ENCODE assay signal across 1 cellular context in the genomic region with DNA sequence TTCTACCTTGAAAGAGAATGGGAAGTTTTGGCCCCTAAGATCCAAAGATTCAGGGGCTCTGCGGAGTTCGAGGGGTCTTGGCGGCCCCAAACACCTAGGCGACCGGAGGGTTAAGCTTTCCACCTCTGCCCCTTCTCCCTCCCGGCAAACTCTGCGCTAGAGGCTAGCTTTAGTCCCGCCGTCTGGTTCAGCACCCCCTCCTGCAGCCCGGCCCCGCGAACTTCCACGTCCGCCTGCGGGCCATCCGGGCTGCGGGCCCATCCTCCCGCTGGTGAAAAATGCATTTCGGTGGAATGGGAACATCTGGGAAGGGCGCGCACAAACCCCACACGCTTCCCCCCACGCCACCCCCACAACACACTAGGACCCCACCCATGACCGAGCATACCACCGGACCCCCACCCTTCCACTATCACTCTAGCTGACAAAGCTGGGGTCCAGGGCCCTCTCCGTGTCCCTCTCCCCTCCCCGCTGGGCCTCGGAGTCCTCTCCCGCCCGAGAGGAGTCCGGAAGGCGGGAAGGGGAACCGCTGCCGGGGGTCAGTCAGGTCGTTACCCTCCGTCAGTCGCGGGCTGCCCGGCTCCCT.
TF ChIP-seq lines count a peak whose summit lies in the region.

No MANE protein-coding gene starts in this region.

TF ChIP-seq in HEK293, 187 proteins besides CTCF, POLR2A, EP300 and RAD21 (continued from another document and continues in another):
- no peak for TF ChIP-seq ZNF404 (tag by site-specific recombination; IDR thresholded peaks at IDR 0.05)
- no peak for TF ChIP-seq ZNF785 (tag by site-specific recombination; IDR thresholded peaks at IDR 0.05)
- TF ChIP-seq YY2 (tag by site-specific recombination; IDR thresholded peaks at IDR 0.05), result no peak
- no peak for TF ChIP-seq ZNF239 (tag by site-specific recombination; IDR thresholded peaks at IDR 0.05)
- no peak for TF ChIP-seq ZNF580 (tag by site-specific recombination; IDR thresholded peaks at IDR 0.05)
- no peak for TF ChIP-seq ZNF768 (tag by site-specific recombination; IDR thresholded peaks at IDR 0.05)
- no peak for TF ChIP-seq ZNF302 (tag by site-specific recombination; IDR thresholded peaks at IDR 0.05; ENCODE audit: low read depth)
- TF ChIP-seq ZNF394 (tag by site-specific recombination; IDR thresholded peaks at IDR 0.05; ENCODE audit: borderline replicate concordance), result peak; percentile 70; the same call in 1 of the 2 replicates
- TF ChIP-seq ZNF510 (tag by site-specific recombination; IDR thresholded peaks at IDR 0.05; ENCODE audit: insufficient replicate concordance), result no peak
- TF ChIP-seq ZNF843 (tag by site-specific recombination; IDR thresholded peaks at IDR 0.05), result no peak
- TF ChIP-seq, protein P1, sequence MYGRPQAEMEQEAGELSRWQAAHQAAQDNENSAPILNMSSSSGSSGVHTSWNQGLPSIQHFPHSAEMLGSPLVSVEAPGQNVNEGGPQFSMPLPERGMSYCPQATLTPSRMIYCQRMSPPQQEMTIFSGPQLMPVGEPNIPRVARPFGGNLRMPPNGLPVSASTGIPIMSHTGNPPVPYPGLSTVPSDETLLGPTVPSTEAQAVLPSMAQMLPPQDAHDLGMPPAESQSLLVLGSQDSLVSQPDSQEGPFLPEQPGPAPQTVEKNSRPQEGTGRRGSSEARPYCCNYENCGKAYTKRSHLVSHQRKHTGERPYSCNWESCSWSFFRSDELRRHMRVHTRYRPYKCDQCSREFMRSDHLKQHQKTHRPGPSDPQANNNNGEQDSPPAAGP (tag by site-specific recombination; IDR thresholded peaks at IDR 0.05), result no peak
- TF ChIP-seq, protein P2, sequence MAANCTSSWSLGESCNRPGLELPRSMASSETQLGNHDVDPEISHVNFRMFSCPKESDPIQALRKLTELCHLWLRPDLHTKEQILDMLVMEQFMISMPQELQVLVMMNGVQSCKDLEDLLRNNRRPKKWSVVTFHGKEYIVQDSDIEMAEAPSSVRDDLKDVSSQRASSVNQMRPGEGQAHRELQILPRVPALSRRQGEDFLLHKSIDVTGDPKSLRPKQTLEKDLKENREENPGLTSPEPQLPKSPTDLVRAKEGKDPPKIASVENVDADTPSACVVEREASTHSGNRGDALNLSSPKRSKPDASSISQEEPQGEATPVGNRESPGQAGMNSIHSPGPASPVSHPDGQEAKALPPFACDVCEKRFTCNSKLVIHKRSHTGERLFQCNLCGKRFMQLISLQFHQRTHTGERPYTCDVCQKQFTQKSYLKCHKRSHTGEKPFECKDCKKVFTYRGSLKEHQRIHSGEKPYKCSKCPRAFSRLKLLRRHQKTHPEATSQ (tag by site-specific recombination; IDR thresholded peaks at IDR 0.05), result no peak
- no peak for TF ChIP-seq ZNF362 (tag by site-specific recombination; IDR thresholded peaks at IDR 0.05)
- TF ChIP-seq ZSCAN23 (tag by site-specific recombination; IDR thresholded peaks at IDR 0.05), result no peak
- TF ChIP-seq, protein P3, sequence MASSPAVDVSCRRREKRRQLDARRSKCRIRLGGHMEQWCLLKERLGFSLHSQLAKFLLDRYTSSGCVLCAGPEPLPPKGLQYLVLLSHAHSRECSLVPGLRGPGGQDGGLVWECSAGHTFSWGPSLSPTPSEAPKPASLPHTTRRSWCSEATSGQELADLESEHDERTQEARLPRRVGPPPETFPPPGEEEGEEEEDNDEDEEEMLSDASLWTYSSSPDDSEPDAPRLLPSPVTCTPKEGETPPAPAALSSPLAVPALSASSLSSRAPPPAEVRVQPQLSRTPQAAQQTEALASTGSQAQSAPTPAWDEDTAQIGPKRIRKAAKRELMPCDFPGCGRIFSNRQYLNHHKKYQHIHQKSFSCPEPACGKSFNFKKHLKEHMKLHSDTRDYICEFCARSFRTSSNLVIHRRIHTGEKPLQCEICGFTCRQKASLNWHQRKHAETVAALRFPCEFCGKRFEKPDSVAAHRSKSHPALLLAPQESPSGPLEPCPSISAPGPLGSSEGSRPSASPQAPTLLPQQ (tag by site-specific recombination; IDR thresholded peaks at IDR 0.05), result 0 out of 2 replicates have a peak, but pooled peaks have one; percentile 47
- TF ChIP-seq, protein P4, sequence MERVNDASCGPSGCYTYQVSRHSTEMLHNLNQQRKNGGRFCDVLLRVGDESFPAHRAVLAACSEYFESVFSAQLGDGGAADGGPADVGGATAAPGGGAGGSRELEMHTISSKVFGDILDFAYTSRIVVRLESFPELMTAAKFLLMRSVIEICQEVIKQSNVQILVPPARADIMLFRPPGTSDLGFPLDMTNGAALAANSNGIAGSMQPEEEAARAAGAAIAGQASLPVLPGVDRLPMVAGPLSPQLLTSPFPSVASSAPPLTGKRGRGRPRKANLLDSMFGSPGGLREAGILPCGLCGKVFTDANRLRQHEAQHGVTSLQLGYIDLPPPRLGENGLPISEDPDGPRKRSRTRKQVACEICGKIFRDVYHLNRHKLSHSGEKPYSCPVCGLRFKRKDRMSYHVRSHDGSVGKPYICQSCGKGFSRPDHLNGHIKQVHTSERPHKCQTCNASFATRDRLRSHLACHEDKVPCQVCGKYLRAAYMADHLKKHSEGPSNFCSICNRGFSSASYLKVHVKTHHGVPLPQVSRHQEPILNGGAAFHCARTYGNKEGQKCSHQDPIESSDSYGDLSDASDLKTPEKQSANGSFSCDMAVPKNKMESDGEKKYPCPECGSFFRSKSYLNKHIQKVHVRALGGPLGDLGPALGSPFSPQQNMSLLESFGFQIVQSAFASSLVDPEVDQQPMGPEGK (tag by site-specific recombination; IDR thresholded peaks at IDR 0.05), result peak; percentile 41
- no peak for TF ChIP-seq ZNF561 (tag by site-specific recombination; IDR thresholded peaks at IDR 0.05; ENCODE audit: borderline replicate concordance)
- TF ChIP-seq ZNF202 (tag by site-specific recombination; IDR thresholded peaks at IDR 0.05; ENCODE audit: borderline replicate concordance), result no peak
- no peak for TF ChIP-seq SALL2 (tag by site-specific recombination; IDR thresholded peaks at IDR 0.05; ENCODE audit: borderline replicate concordance)
- no peak for TF ChIP-seq GLI4 (tag by site-specific recombination; IDR thresholded peaks at IDR 0.05)
- no peak for TF ChIP-seq ZNF596 (tag by site-specific recombination; IDR thresholded peaks at IDR 0.05)
- TF ChIP-seq RBAK (tag by site-specific recombination; IDR thresholded peaks at IDR 0.05), result no peak
- no peak for TF ChIP-seq ZSCAN16 (tag by site-specific recombination; IDR thresholded peaks at IDR 0.05)
- TF ChIP-seq, protein P5, sequence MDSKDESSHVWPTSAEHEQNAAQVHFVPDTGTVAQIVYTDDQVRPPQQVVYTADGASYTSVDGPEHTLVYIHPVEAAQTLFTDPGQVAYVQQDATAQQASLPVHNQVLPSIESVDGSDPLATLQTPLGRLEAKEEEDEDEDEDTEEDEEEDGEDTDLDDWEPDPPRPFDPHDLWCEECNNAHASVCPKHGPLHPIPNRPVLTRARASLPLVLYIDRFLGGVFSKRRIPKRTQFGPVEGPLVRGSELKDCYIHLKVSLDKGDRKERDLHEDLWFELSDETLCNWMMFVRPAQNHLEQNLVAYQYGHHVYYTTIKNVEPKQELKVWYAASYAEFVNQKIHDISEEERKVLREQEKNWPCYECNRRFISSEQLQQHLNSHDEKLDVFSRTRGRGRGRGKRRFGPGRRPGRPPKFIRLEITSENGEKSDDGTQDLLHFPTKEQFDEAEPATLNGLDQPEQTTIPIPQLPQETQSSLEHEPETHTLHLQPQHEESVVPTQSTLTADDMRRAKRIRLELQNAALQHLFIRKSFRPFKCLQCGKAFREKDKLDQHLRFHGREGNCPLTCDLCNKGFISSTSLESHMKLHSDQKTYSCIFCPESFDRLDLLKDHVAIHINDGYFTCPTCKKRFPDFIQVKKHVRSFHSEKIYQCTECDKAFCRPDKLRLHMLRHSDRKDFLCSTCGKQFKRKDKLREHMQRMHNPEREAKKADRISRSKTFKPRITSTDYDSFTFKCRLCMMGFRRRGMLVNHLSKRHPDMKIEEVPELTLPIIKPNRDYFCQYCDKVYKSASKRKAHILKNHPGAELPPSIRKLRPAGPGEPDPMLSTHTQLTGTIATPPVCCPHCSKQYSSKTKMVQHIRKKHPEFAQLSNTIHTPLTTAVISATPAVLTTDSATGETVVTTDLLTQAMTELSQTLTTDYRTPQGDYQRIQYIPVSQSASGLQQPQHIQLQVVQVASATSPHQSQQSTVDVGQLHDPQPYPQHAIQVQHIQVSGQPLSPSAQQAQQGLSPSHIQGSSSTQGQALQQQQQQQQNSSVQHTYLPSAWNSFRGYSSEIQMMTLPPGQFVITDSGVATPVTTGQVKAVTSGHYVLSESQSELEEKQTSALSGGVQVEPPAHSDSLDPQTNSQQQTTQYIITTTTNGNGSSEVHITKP (tag by site-specific recombination; IDR thresholded peaks at IDR 0.05), result no peak
- no peak; the same call in 1 of the 2 replicates for TF ChIP-seq SP2 (tag by site-specific recombination; IDR thresholded peaks at IDR 0.05)
- peak; percentile 63; the same call in 1 of the 2 replicates for TF ChIP-seq ZFP37 (tag by site-specific recombination; IDR thresholded peaks at IDR 0.05)
- TF ChIP-seq ZNF707 (tag by site-specific recombination; IDR thresholded peaks at IDR 0.05), result no peak
- TF ChIP-seq, protein P6, sequence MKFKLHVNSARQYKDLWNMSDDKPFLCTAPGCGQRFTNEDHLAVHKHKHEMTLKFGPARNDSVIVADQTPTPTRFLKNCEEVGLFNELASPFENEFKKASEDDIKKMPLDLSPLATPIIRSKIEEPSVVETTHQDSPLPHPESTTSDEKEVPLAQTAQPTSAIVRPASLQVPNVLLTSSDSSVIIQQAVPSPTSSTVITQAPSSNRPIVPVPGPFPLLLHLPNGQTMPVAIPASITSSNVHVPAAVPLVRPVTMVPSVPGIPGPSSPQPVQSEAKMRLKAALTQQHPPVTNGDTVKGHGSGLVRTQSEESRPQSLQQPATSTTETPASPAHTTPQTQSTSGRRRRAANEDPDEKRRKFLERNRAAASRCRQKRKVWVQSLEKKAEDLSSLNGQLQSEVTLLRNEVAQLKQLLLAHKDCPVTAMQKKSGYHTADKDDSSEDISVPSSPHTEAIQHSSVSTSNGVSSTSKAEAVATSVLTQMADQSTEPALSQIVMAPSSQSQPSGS (tag by site-specific recombination; IDR thresholded peaks at IDR 0.05; ENCODE audit: low read depth), result no peak
- no peak for TF ChIP-seq ZNF571 (tag by site-specific recombination; IDR thresholded peaks at IDR 0.05)
- TF ChIP-seq, protein P7, sequence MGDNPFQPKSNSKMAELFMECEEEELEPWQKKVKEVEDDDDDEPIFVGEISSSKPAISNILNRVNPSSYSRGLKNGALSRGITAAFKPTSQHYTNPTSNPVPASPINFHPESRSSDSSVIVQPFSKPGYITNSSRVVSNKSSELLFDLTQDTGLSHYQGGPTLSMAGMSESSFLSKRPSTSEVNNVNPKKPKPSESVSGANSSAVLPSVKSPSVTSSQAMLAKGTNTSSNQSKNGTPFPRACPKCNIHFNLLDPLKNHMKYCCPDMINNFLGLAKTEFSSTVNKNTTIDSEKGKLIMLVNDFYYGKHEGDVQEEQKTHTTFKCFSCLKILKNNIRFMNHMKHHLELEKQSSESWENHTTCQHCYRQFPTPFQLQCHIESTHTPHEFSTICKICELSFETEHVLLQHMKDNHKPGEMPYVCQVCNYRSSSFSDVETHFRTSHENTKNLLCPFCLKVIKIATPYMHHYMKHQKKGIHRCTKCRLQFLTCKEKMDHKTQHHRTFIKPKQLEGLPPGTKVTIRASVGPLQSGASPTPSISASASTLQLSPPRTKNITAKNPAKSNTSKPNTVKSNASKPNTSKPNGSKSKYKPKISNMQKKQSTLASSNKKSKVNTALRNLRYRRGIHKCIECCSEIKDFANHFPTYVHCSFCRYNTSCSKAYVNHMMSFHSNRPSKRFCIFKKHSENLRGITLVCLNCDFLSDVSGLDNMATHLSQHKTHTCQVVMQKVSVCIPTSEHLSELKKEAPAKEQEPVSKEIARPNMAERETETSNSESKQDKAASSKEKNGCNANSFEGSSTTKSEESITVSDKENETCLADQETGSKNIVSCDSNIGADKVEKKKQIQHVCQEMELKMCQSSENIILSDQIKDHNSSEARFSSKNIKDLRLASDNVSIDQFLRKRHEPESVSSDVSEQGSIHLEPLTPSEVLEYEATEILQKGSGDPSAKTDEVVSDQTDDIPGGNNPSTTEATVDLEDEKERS (tag by site-specific recombination; IDR thresholded peaks at IDR 0.05), result no peak
- TF ChIP-seq ZNF777 (tag by site-specific recombination; IDR thresholded peaks at IDR 0.05; ENCODE audit: borderline replicate concordance), result peak; percentile 54; the same call in 1 of the 2 replicates
- no peak for TF ChIP-seq ZNF585B (tag by site-specific recombination; IDR thresholded peaks at IDR 0.05)
- peak; percentile 27; the same call in 1 of the 2 replicates for TF ChIP-seq KLF8 (tag by site-specific recombination; IDR thresholded peaks at IDR 0.05)
- peak; percentile 78 for TF ChIP-seq ZBTB20 (tag by site-specific recombination; IDR thresholded peaks at IDR 0.05)
- no peak for TF ChIP-seq MZF1 (tag by site-specific recombination; IDR thresholded peaks at IDR 0.05; ENCODE audit: borderline replicate concordance)
- TF ChIP-seq ZNF211 (tag by site-specific recombination; IDR thresholded peaks at IDR 0.05; ENCODE audit: low read depth), result no peak
- no peak for TF ChIP-seq BCL11A (tag by site-specific recombination; IDR thresholded peaks at IDR 0.05; ENCODE audit: low read depth)
- TF ChIP-seq ZNF433 (tag by site-specific recombination; IDR thresholded peaks at IDR 0.05; ENCODE audit: low read depth), result no peak
- TF ChIP-seq ZNF10 (tag by site-specific recombination; IDR thresholded peaks at IDR 0.05), result no peak
- TF ChIP-seq ZNF155 (tag by site-specific recombination; IDR thresholded peaks at IDR 0.05), result no peak
- no peak for TF ChIP-seq ZNF48 (tag by site-specific recombination; IDR thresholded peaks at IDR 0.05)
- no peak for TF ChIP-seq ZNF292 (tag by site-specific recombination; IDR thresholded peaks at IDR 0.05; ENCODE audit: borderline replicate concordance, low read depth)
- no peak for TF ChIP-seq ZNF112 (tag by site-specific recombination; IDR thresholded peaks at IDR 0.05)
- TF ChIP-seq ZXDB (tag by site-specific recombination; IDR thresholded peaks at IDR 0.05), result no peak
- no peak for TF ChIP-seq MEIS1 (CRISPR knock-in tag; IDR thresholded peaks at IDR 0.05; ENCODE audit: borderline replicate concordance)
- no peak for TF ChIP-seq FEZF1 (tag by site-specific recombination; IDR thresholded peaks at IDR 0.05)
- no peak for TF ChIP-seq ZIC2 (tag by site-specific recombination; IDR thresholded peaks at IDR 0.05)
- TF ChIP-seq ZNF629 (tag by site-specific recombination; IDR thresholded peaks at IDR 0.05), result peak; percentile 20; the same call in 1 of the 2 replicates
- no peak for TF ChIP-seq ZNF366 (tag by site-specific recombination; conservative IDR thresholded peaks at IDR 0.05)
- no peak for TF ChIP-seq WT1 (tag by site-specific recombination; IDR thresholded peaks at IDR 0.05)
- no peak for TF ChIP-seq ZNF37A (tag by site-specific recombination; IDR thresholded peaks at IDR 0.05)
- 0 out of 2 replicates have a peak, but pooled peaks have one; percentile 13 for TF ChIP-seq KLF9 (tag by site-specific recombination; IDR thresholded peaks at IDR 0.05; ENCODE audit: low read depth)
